Comparison of ENCODE assay signal across 6 cellular contexts in genomic region chr1:1013922-1014617, GRCh38. TPM values are rescaled to one million over a fixed set of nuclear protein-coding genes. Genes with fewer than 3 reads are reported as not detected.
DNase-seq lines count a peak whose midpoint lies in the region; ATAC-seq and TF ChIP-seq lines count a peak whose summit lies in the region.

No MANE protein-coding gene starts in this region.

- H3K4me1 Mint-ChIP-seq in mesothelial cell of epicardium, result peaks cover 27% of the 10 kb centered on the region

- H4K8ac ChIP-seq in IMR-90 (ENCODE audit: low read depth in 2 of 2, low read length in 2 of 2), result peak overlapping the region; percentile 65 to 94

- no peaks in the 10 kb centered on the region for H3K36me3 ChIP-seq in IMR-90 (ENCODE audit: control insufficient read depth, insufficient read depth, low read length)

- WGBS in IMR-90 (ENCODE audit: extremely low coverage in 2 of 2, insufficient read length in 1 of 2), 2 experiments, result 68% methylated on average over 33 of the region's 41 CpGs; no CpG with 5 or more reads in 1 of the 2 experiments

- H3K4ac ChIP-seq in IMR-90 (ENCODE audit: low read depth, low read length), result peak overlapping the region; percentile 88

- peak overlapping the region; percentile 93 to 94 for H3K27ac Mint-ChIP-seq in activated naive CD4-positive, alpha-beta T cell treated with anti-CD3 and anti-CD28 coated beads, Interleukin-2, amount 50 U/mL, for 72 hours
- H3K27ac Mint-ChIP-seq in mesothelial cell of epicardium, result peak overlapping the region; percentile 97

- H3K9me3 Mint-ChIP-seq in activated naive CD4-positive, alpha-beta T cell treated with anti-CD3 and anti-CD28 coated beads, Interleukin-2, amount 50 U/mL, for 72 hours, result no peaks in the 10 kb centered on the region
- no peaks in the 10 kb centered on the region for H3K9me3 Mint-ChIP-seq in mesothelial cell of epicardium

- H3K56ac ChIP-seq in IMR-90 (ENCODE audit: extremely low read depth, insufficient read depth, low read length), result peak overlapping the region; percentile 76

- H3K27me3 ChIP-seq in IMR-90 (ENCODE audit: control insufficient read depth, insufficient read depth, low read length), result no peaks in the 10 kb centered on the region

- TF ChIP-seq RAD21 in IMR-90 (IDR thresholded peaks at IDR 0.05; ENCODE audit: low read length), result no peak

- peaks cover 4% of the 10 kb centered on the region for H3K4me1 ChIP-seq in IMR-90 (ENCODE audit: control insufficient read depth, insufficient read depth, low read length)

- no peaks in the 10 kb centered on the region for H3K27me3 Mint-ChIP-seq in mesothelial cell of epicardium (ENCODE audit: low read depth)

- H3K36me3 Mint-ChIP-seq in activated naive CD4-positive, alpha-beta T cell treated with anti-CD3 and anti-CD28 coated beads, Interleukin-2, amount 50 U/mL, for 72 hours, result peaks cover 5 to 10% of the 10 kb centered on the region in 2 donors
- peaks cover 9% of the 10 kb centered on the region for H3K36me3 Mint-ChIP-seq in mesothelial cell of epicardium

- H2AK5ac ChIP-seq in IMR-90 (ENCODE audit: low read depth, low read length), result peak overlapping the region; percentile 92

- peak overlapping the region; percentile 85 for H2BK120ac ChIP-seq in IMR-90 (ENCODE audit: low read depth, low read length)

- peak overlapping the region; percentile 86; the same call in 2 of the 3 replicates for H2BK15ac ChIP-seq in IMR-90 (ENCODE audit: low read depth, low read length)

- no peak overlapping the region for H2BK20ac ChIP-seq in IMR-90 (ENCODE audit: low read depth, low read length)

- H4K91ac ChIP-seq in IMR-90 (ENCODE audit: insufficient read depth, low read depth, low read length), result peak overlapping the region; percentile 90

- intact Hi-C loops in IMR-90 (cut with micrococcal nuclease), result loop anchor here (2.0 kb wide), 1 partner anchor 27 kb away; no protein-coding TSS in a partner anchor

- TF ChIP-seq CTCF in IMR-90 (conservative IDR thresholded peaks at IDR 0.05; ENCODE audit: low read depth, low read length), result no peak
- TF ChIP-seq CTCF in mesothelial cell of epicardium (IDR thresholded peaks at IDR 0.05; ENCODE audit: unreplicated experiment), result no peak

- H2AK9ac ChIP-seq in IMR-90 (replicated peaks; ENCODE audit: low read depth, low read length, poor library complexity), result peak overlapping the region; percentile 98

- ATAC-seq in IMR-90 (ENCODE audit: low read depth), result peak; percentile 24
- no peak for ATAC-seq in activated naive CD4-positive, alpha-beta T cell treated with anti-CD3 and anti-CD28 coated beads, Interleukin-2, amount 50 U/mL, for 72 hours
- ATAC-seq in GM18858 (IDR thresholded peaks at IDR 0.05; ENCODE audit: unreplicated experiment), result no peak
- ATAC-seq in HG03457 (IDR thresholded peaks at IDR 0.05; ENCODE audit: unreplicated experiment), result no peak

- H3K14ac ChIP-seq in IMR-90 (replicated peaks; ENCODE audit: low read depth, low read length), result peak overlapping the region; percentile 96

- POLR2A ChIA-PET in IMR-90 (lab: Charles Lee; ENCODE audit: unreplicated experiment), result interaction anchor here (0.6 kb wide), 1 partner anchor 287 kb away, joined by 7 read pairs; no protein-coding TSS in a partner anchor

- peak overlapping the region; percentile 96 for H3K23ac ChIP-seq in IMR-90 (ENCODE audit: low read depth, low read length)

- H3K27ac ChIP-seq in IMR-90 (ENCODE audit: insufficient read depth, low read length), result peak overlapping the region; percentile 82

- peak overlapping the region; percentile 99 for H2AFZ ChIP-seq in IMR-90 (replicated peaks; ENCODE audit: low read length, poor library complexity)

- peak overlapping the region; percentile 89 for H3K4me3 Mint-ChIP-seq in mesothelial cell of epicardium

- dilution Hi-C loops in IMR-90 (cut with HindIII; ENCODE audit: low sequenced_read_pairs, unreplicated experiment), result no loop called here

- no peak for TF ChIP-seq POLR2A in IMR-90 (IDR thresholded peaks at IDR 0.05; ENCODE audit: low read depth, low read length)

- peak; percentile 21 for DNase-seq in IMR-90
- DNase-seq in activated naive CD4-positive, alpha-beta T cell treated with anti-CD3 and anti-CD28 coated beads, Interleukin-2, amount 50 U/mL, for 72 hours (ENCODE audit: low spot score in 2 of 2), result no peak
- peak in 1 of 2 experiments; percentile 19 for DNase-seq in mesothelial cell of epicardium (ENCODE audit: low spot score in 2 of 2, unreplicated experiment in 2 of 2)
- DNase-seq in NOMO-1 treated with DMSO at 0.1 percent for 48 hours (lab: John Stamatoyannopoulos, UW; ENCODE audit: unreplicated experiment), result no peak

- H3K9me3 ChIP-seq in IMR-90 (ENCODE audit: control insufficient read depth, insufficient read depth, low read length), result no peaks in the 10 kb centered on the region

- no peaks in the 10 kb centered on the region for H4K20me1 ChIP-seq in IMR-90 (ENCODE audit: insufficient read depth, low read length)

- H4K5ac ChIP-seq in IMR-90 (ENCODE audit: low read depth, low read length), result peak overlapping the region; percentile 62; the same call in 1 of the 2 replicates

- peaks cover 0 to 11% of the 10 kb centered on the region in 2 experiments; a peak in 2 of 4 replicates for H3K79me1 ChIP-seq in IMR-90 (ENCODE audit: low read depth in 1 of 2, low read length in 2 of 2)

- CTCF ChIA-PET in IMR-90 (lab: Yijun Ruan, JAX), result interaction anchor here (0.7 kb wide), 1 partner anchor 13 kb away, joined by 3 read pairs; no protein-coding TSS in a partner anchor

- H3K9me1 ChIP-seq in IMR-90 (ENCODE audit: insufficient read depth, low read length), result no peaks in the 10 kb centered on the region

- in situ Hi-C loops in IMR-90 (cut with MboI; ENCODE audit: low sequenced_read_pairs), result no loop called here

- peak overlapping the region; percentile 86 for H3K4me2 ChIP-seq in IMR-90 (ENCODE audit: low read depth, low read length)

- peak overlapping the region; percentile 79 for H3K9ac ChIP-seq in IMR-90 (ENCODE audit: low read depth, low read length)

- H3K18ac ChIP-seq in IMR-90 (ENCODE audit: low read depth, low read length), result no peak overlapping the region

- TSS peak; percentile 88 for BruUV-seq in IMR-90 (replicated peaks; lab: Mats Ljungman, UMichigan)

- H2BK5ac ChIP-seq in IMR-90 (ENCODE audit: low read depth, low read length, poor library complexity, severe bottlenecking), result no peak overlapping the region

- peak overlapping the region; percentile 54 for H3K4me3 ChIP-seq in IMR-90 (ENCODE audit: insufficient read depth, low read depth, low read length)

TF ChIP-seq in IMR-90, 13 proteins besides CTCF, POLR2A, EP300 and RAD21 (continues in another document):
- TF ChIP-seq CEBPB (IDR thresholded peaks at IDR 0.05; ENCODE audit: low read depth, low read length) (no peak), CHD1 (IDR thresholded peaks at IDR 0.05; ENCODE audit: low read depth, low read length) (no peak), MAFK (IDR thresholded peaks at IDR 0.05; ENCODE audit: low read depth, low read length) (no peak), RCOR1 (IDR thresholded peaks at IDR 0.05; ENCODE audit: insufficient replicate concordance, low read length) (no peak), FOS (IDR thresholded peaks at IDR 0.05; ENCODE audit: low read depth, low read length) (no peak), NFE2L2 (IDR thresholded peaks at IDR 0.05; ENCODE audit: low read depth, low read length) (no peak)
- TF ChIP-seq, protein P1, sequence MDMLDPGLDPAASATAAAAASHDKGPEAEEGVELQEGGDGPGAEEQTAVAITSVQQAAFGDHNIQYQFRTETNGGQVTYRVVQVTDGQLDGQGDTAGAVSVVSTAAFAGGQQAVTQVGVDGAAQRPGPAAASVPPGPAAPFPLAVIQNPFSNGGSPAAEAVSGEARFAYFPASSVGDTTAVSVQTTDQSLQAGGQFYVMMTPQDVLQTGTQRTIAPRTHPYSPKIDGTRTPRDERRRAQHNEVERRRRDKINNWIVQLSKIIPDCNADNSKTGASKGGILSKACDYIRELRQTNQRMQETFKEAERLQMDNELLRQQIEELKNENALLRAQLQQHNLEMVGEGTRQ (IDR thresholded peaks at IDR 0.05; ENCODE audit: low read depth, low read length), result no peak

RNA-seq across cellular contexts. Expression of gene ISG15, which starts 0.8 kb away (rescaled TPM):
- total RNA-seq in IMR-90 (2012; rRNA removed) (92.2 and 105 TPM in 2 replicates), mesothelial cell of epicardium (112 to 139 TPM (median 123 TPM) in 3 replicates)
- polyA plus RNA-seq in IMR-90 (2012; rRNA removed), result 99.1 and 138 TPM in 2 replicates
- polyA plus RNA-seq in IMR-90 (2012; cell fraction: cytosol; rRNA removed), result 153 and 262 TPM in 2 replicates
- 50.0 and 115 TPM in 2 replicates for polyA plus RNA-seq in IMR-90 (2012; cell fraction: nucleus; rRNA removed; ENCODE audit: low replicate concordance)
- total RNA-seq in activated naive CD4-positive, alpha-beta T cell treated with anti-CD3 and anti-CD28 coated beads, Interleukin-2, amount 50 U/mL, for 72 hours, result 10 to 100 TPM; 91.6 to 97.5 TPM

RNA-seq across cellular contexts. Expression of gene AGRN, which starts 5.8 kb away (rescaled TPM):
- total RNA-seq in IMR-90 (2012; rRNA removed), result 8.1 and 11.4 TPM in 2 replicates
- 115 and 124 TPM in 2 replicates for polyA plus RNA-seq in IMR-90 (2012; rRNA removed)
- polyA plus RNA-seq in IMR-90 (2012; cell fraction: cytosol; rRNA removed), result 128 and 199 TPM in 2 replicates
- polyA plus RNA-seq in IMR-90 (2012; cell fraction: nucleus; rRNA removed; ENCODE audit: low replicate concordance), result 291 and 688 TPM in 2 replicates
- 10 to 100 TPM; 44.5 to 79.9 TPM for total RNA-seq in activated naive CD4-positive, alpha-beta T cell treated with anti-CD3 and anti-CD28 coated beads, Interleukin-2, amount 50 U/mL, for 72 hours
- 502 to 532 TPM (median 514 TPM) in 3 replicates for total RNA-seq in mesothelial cell of epicardium

RNA-seq across cellular contexts. Expression of gene HES4, which starts 14.2 kb away (rescaled TPM):
- total RNA-seq in IMR-90 (2012; rRNA removed) (1.4 and 3.1 TPM in 2 replicates), mesothelial cell of epicardium (87.7 to 92.1 TPM (median 92.0 TPM) in 3 replicates)
- 11.7 and 18.9 TPM in 2 replicates for polyA plus RNA-seq in IMR-90 (2012; rRNA removed)
- polyA plus RNA-seq in IMR-90 (2012; cell fraction: cytosol; rRNA removed), result 21.4 and 27.9 TPM in 2 replicates
- polyA plus RNA-seq in IMR-90 (2012; cell fraction: nucleus; rRNA removed; ENCODE audit: low replicate concordance), result 217 and 369 TPM in 2 replicates
- total RNA-seq in activated naive CD4-positive, alpha-beta T cell treated with anti-CD3 and anti-CD28 coated beads, Interleukin-2, amount 50 U/mL, for 72 hours, result 1 to 10 TPM; 3.2 to 4.4 TPM

RNA-seq across cellular contexts. Expression of gene PERM1, which starts 32.2 kb away (rescaled TPM):
- total RNA-seq in IMR-90 (2012; rRNA removed) (not detected in 2 replicates), mesothelial cell of epicardium (1.6 to 2.8 TPM (median 2.7 TPM) in 3 replicates)
- polyA plus RNA-seq in IMR-90 (2012; rRNA removed), result not detected in 2 replicates
- polyA plus RNA-seq in IMR-90 (2012; cell fraction: cytosol; rRNA removed), result not detected in 2 replicates
- polyA plus RNA-seq in IMR-90 (2012; cell fraction: nucleus; rRNA removed; ENCODE audit: low replicate concordance), result 0.02 and 0.03 TPM in 2 replicates
- not detected for total RNA-seq in activated naive CD4-positive, alpha-beta T cell treated with anti-CD3 and anti-CD28 coated beads, Interleukin-2, amount 50 U/mL, for 72 hours

RNA-seq across cellular contexts. Expression of gene PLEKHN1, which starts 47.8 kb away (rescaled TPM):
- total RNA-seq in IMR-90 (2012; rRNA removed) (0.28 and 0.54 TPM in 2 replicates), mesothelial cell of epicardium (33.6 to 36.0 TPM (median 34.4 TPM) in 3 replicates)
- polyA plus RNA-seq in IMR-90 (2012; rRNA removed), result 2.1 and 2.3 TPM in 2 replicates
- polyA plus RNA-seq in IMR-90 (2012; cell fraction: cytosol; rRNA removed), result 0.66 and 1.7 TPM in 2 replicates
- polyA plus RNA-seq in IMR-90 (2012; cell fraction: nucleus; rRNA removed; ENCODE audit: low replicate concordance), result 8.1 and 24.8 TPM in 2 replicates
- total RNA-seq in activated naive CD4-positive, alpha-beta T cell treated with anti-CD3 and anti-CD28 coated beads, Interleukin-2, amount 50 U/mL, for 72 hours, result 1 to 10 TPM; 1.9 to 5.0 TPM

Comparison
In these comparisons a context has a peak if more than half of its experiments do, and no peak if none do; other contexts are left out.
1. RNA of gene HES4, which starts 14.2 kb away (total RNA-seq): 87.7 to 92.1 TPM in mesothelial cell of epicardium; 3.2 to 4.4 TPM in activated naive CD4-positive, alpha-beta T cell treated with anti-CD3 and anti-CD28 coated beads, Interleukin-2, amount 50 U/mL, for 72 hours and 1.4 to 3.1 TPM in IMR-90; every median in the first group is over 10 times any median in the second.